In genomic region chr20:43220612-43221011, GRCh38 we compare ENCODE assay signal across 27 cellular contexts. TPM values are rescaled to one million over a fixed set of nuclear protein-coding genes. Genes with fewer than 3 reads are reported as not detected.
DNase-seq lines count a peak whose midpoint lies in the region; ATAC-seq and TF ChIP-seq lines count a peak whose summit lies in the region.
"Had no signal": no experiment of that assay in that cellular context is flagged by ENCODE, and none has a peak within 500 bp of the region (broad histone marks: within the 10 kb centered on the region; RNA-seq: fewer than 3 reads in every experiment).

No MANE protein-coding gene starts in this region.

- TF ChIP-seq CTCF in heart left ventricle (IDR thresholded peaks at IDR 0.05) (no peak), fibroblast of the aortic adventitia (IDR thresholded peaks at IDR 0.05; ENCODE audit: insufficient read depth, low read length) (no peak), colonic mucosa (IDR thresholded peaks at IDR 0.05) (no peak)

- H3K36me3 ChIP-seq in heart left ventricle: no peaks in the 10 kb centered on the region
- no peaks in the 10 kb centered on the region for H3K36me3 ChIP-seq in SJCRH30
- no peaks in the 10 kb centered on the region for H3K36me3 ChIP-seq in aorta (ENCODE audit: control insufficient read depth in 1 of 2, insufficient read depth in 2 of 2, low read length in 1 of 2)
- H3K36me3 ChIP-seq in colonic mucosa: no peaks in the 10 kb centered on the region
- H3K36me3 ChIP-seq: BE2C, gastrocnemius medialis, tibial nerve had no signal

- H3K4me1 ChIP-seq in heart left ventricle (peaks cover 0 to 5% (median 0%) of the 10 kb centered on the region in 12 donors), SJCRH30 (peaks cover 8% of the 10 kb centered on the region; the same call in 1 of the 2 replicates), aorta (ENCODE audit: control insufficient read depth in 1 of 2, insufficient read depth in 2 of 2, low read length in 2 of 2) (peaks cover 4 to 5% of the 10 kb centered on the region in 2 donors), colonic mucosa (no peaks in the 10 kb centered on the region)
- H3K4me1 ChIP-seq: BE2C, Caco-2, gastrocnemius medialis, psoas muscle, tibial nerve had no signal

- H3K9me3 ChIP-seq in heart left ventricle (no peaks in the 10 kb centered on the region), SJCRH30 (replicated peaks) (no peaks in the 10 kb centered on the region), aorta (ENCODE audit: control insufficient read depth, low read length) (no peaks in the 10 kb centered on the region), colonic mucosa (no peaks in the 10 kb centered on the region)
- H3K9me3 ChIP-seq: BE2C, Caco-2, gastrocnemius medialis, psoas muscle, tibial nerve had no signal

- no peak for DNase-seq in heart left ventricle
- DNase-seq in cardiac septum (ENCODE audit: low spot score): no peak
- peak; percentile 22 to 67 for DNase-seq in SJCRH30
- DNase-seq in fibroblast of the aortic adventitia (ENCODE audit: low read depth): peak; percentile 70
- peak; percentile 75 to 77 for DNase-seq in aorta
- no peak for DNase-seq in COLO829 (ENCODE audit: low spot score)
- DNase-seq in colonic mucosa: no peak
- DNase-seq in erythroblast (lab: John Stamatoyannopoulos, UW): no peak
- DNase-seq: activated B cell treated with CpG ODN at 0.5 μM for 24 hours; activated CD4-positive, alpha-beta T cell treated with anti-CD3 and anti-CD28 coated beads, Interleukin-2, amount 50 U/mL, for 48 hours; activated effector memory CD4-positive, alpha-beta T cell treated with Interleukin-2 at 50 U/mL for 16 hours; BE2C; Caco-2; caudate nucleus; dorsolateral prefrontal cortex; gastrocnemius medialis; H7; KG1; mammary epithelial cell; MV-4-11; NCI-H187; psoas muscle; stimulated activated CD4-positive, alpha-beta T cell treated with anti-CD3 and anti-CD28 coated beads, Interleukin-4, amount 100 ng/mL, for 24 hours; T1000 had no signal

- intact Hi-C loops in heart left ventricle (cut with DNase I): no loop called here
- intact Hi-C loops in cardiac septum (cut with DNase I): no loop called here
- intact Hi-C loops in aorta (cut with DNase I): no loop called here
- intact Hi-C loops in colonic mucosa (cut with DNase I): no loop called here

- H3K4me3 ChIP-seq in heart left ventricle (no peak overlapping the region), SJCRH30 (no peak overlapping the region), fibroblast of the aortic adventitia (ENCODE audit: low read depth, low read length) (no peak overlapping the region), aorta (ENCODE audit: low read length in 2 of 2) (no peak overlapping the region), colonic mucosa (no peak overlapping the region)
- H3K4me3 ChIP-seq: dorsolateral prefrontal cortex, gastrocnemius medialis, psoas muscle, tibial nerve had no signal

- no peak overlapping the region for H3K27ac ChIP-seq in heart left ventricle
- H3K27ac ChIP-seq in SJCRH30: no peak overlapping the region
- H3K27ac ChIP-seq in aorta (ENCODE audit: low read depth in 1 of 2, low read length in 2 of 2): peak overlapping the region; percentile 38 to 48
- no peak overlapping the region for H3K27ac ChIP-seq in colonic mucosa
- H3K27ac ChIP-seq: dorsolateral prefrontal cortex, epithelial cell of prostate, gastrocnemius medialis, psoas muscle, tibial nerve had no signal

- H3K9ac ChIP-seq in colonic mucosa (ENCODE audit: low read depth in 2 of 2, low read length in 2 of 2): no peak overlapping the region

- WGBS in heart left ventricle, 4 donors: 17 to 29% (median 22%) methylated on average over 4 of the region's 4 CpGs
- WGBS in aorta, 2 donors: 1 to 4% methylated on average over 4 of the region's 4 CpGs

- ATAC-seq in heart left ventricle: peak in 3 of 4 donors; percentile 36 to 62 (median 37)
- peak; percentile 54 for ATAC-seq in aorta (ENCODE audit: low FRiP score)
- ATAC-seq: gastrocnemius medialis, psoas muscle had no signal

- TF ChIP-seq POLR2A in heart left ventricle (IDR thresholded peaks at IDR 0.05) (no peak), erythroblast (IDR thresholded peaks at IDR 0.05; ENCODE audit: low read length) (no peak)

- peaks cover 0 to 7% (median 0%) of the 10 kb centered on the region in 9 donors for H3K27me3 ChIP-seq in heart left ventricle
- peaks cover 36% of the 10 kb centered on the region for H3K27me3 ChIP-seq in SJCRH30
- H3K27me3 ChIP-seq in aorta (ENCODE audit: control insufficient read depth in 1 of 2, insufficient read depth in 2 of 2, low read length in 1 of 2): no peaks in the 10 kb centered on the region
- H3K27me3 ChIP-seq in colonic mucosa: no peaks in the 10 kb centered on the region
- H3K27me3 ChIP-seq: gastrocnemius medialis, tibial nerve had no signal

RNA-seq across cellular contexts. Expression of gene PTPRT, which starts 30.9 kb away (rescaled TPM):
- 1 to 10 TPM in 1 of 9 donors, under 1 TPM in 6, not detected in 2; 0.07 to 2.5 (median 0.30) TPM for total RNA-seq in heart left ventricle
- polyA plus RNA-seq in heart left ventricle: under 1 TPM; 0.04 to 0.10 TPM
- total RNA-seq in cardiac septum: 0.03 TPM
- 0.93 and 0.94 TPM in 2 replicates for total RNA-seq in SJCRH30 (2014; rRNA removed; shearing (Covaris generic))
- 0.72 TPM in 1 of 2 replicates, not detected in the other for total RNA-seq in fibroblast of the aortic adventitia (ENCODE audit: low replicate concordance)
- total RNA-seq in aorta: under 1 TPM; 0.18 to 0.19 TPM
- under 1 TPM in 1 of 2 donors, not detected in 1; 0.03 TPM for polyA plus RNA-seq in aorta
- total RNA-seq in colonic mucosa: under 1 TPM; 0.11 to 0.12 TPM
- total RNA-seq: activated B cell treated with CpG ODN at 0.5 μM for 24 hours, gastrocnemius medialis had no signal
- polyA plus RNA-seq: keratinocyte, mammary epithelial cell had no signal

Comparison
In these comparisons a context has a peak if more than half of its experiments do, and no peak if none do; other contexts are left out.
1. DNase-seq: peak in SJCRH30 (2 of 2), fibroblast of the aortic adventitia (single experiment) and aorta (2 of 2); none in heart left ventricle (0 of 5), cardiac septum (single experiment), COLO829 (single experiment), colonic mucosa (single experiment) and erythroblast (0 of 2).
2. H3K27ac ChIP-seq: peak in aorta (2 of 2); none in heart left ventricle (0 of 12), SJCRH30 (single experiment) and colonic mucosa (single experiment).